1 cellular context compared by ENCODE assay signal in the genomic region with DNA sequence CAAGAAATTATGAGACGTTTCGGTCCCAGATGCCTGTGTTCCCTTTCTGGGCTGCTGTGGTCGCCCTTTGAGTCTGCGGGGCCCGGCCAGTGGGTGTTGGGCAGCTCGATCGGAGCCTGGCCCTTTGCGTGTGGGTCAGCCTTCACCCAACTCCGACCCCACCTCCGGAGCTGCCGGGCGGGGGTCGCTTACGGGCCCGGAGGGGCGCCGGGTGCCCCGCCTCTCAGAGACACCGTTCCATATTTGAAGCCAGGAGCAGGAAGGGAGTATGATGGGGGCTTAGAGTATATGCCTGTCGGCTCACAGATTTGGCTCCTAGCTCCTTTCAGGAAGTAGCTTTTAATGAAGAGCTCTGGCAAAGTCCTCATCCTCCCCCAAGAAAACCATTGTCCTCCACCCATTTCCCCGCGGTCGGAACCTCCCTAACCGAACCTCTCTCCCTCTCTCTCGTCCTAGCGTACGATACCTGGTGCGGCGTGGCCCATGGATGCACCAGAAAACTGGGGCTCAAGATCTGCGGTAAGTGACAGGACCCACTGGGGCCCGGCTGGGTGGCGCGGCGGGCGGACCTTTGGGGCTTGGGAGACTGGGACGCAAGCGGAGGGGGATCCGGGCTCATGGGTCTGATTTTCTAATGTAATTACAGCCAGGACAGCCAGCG.
TF ChIP-seq lines count a peak whose summit lies in the region.

No MANE protein-coding gene starts in this region.

TF ChIP-seq in A549, 52 proteins besides CTCF, POLR2A, EP300 and RAD21 (continued from another document):
- TF ChIP-seq, protein P1, sequence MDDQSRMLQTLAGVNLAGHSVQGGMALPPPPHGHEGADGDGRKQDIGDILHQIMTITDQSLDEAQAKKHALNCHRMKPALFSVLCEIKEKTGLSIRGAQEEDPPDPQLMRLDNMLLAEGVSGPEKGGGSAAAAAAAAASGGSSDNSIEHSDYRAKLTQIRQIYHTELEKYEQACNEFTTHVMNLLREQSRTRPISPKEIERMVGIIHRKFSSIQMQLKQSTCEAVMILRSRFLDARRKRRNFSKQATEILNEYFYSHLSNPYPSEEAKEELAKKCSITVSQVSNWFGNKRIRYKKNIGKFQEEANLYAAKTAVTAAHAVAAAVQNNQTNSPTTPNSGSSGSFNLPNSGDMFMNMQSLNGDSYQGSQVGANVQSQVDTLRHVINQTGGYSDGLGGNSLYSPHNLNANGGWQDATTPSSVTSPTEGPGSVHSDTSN (IDR thresholded peaks at IDR 0.05), result no peak
- no peak for TF ChIP-seq CBX8 (IDR thresholded peaks at IDR 0.05)
- TF ChIP-seq, protein P2, sequence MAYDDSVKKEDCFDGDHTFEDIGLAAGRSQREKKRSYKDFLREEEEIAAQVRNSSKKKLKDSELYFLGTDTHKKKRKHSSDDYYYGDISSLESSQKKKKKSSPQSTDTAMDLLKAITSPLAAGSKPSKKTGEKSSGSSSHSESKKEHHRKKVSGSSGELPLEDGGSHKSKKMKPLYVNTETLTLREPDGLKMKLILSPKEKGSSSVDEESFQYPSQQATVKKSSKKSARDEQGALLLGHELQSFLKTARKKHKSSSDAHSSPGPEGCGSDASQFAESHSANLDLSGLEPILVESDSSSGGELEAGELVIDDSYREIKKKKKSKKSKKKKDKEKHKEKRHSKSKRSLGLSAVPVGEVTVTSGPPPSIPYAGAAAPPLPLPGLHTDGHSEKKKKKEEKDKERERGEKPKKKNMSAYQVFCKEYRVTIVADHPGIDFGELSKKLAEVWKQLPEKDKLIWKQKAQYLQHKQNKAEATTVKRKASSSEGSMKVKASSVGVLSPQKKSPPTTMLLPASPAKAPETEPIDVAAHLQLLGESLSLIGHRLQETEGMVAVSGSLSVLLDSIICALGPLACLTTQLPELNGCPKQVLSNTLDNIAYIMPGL (CRISPR knock-in tag; IDR thresholded peaks at IDR 0.05; ENCODE audit: borderline replicate concordance), result no peak
